ENCODE assay signal across 35 cellular contexts in the genomic region with DNA sequence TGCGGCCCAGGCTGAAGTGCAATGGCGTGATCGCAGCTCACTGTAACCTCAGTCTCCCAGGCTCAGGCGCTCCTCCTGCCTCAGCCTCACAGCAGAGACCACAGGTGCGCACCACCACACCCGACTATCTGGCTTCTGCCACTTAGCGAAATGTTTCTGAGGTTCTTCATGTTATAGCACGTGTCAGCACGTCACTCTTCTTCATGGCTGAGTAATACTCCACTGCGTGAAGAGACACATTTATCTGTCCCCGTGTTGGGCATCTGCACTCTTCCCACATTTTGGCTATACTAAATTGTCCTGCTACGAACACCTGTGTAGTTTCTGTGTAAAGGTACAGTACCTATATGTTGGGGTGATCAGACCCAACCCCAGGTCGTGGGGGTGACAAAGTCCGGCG. TPM values are rescaled to one million over a fixed set of nuclear protein-coding genes. Genes with fewer than 3 reads are reported as not detected.
"Had no signal": no experiment of that assay in that cellular context is flagged by ENCODE, and none has a peak within 500 bp of the region (broad histone marks: within the 10 kb centered on the region; RNA-seq: fewer than 3 reads in every experiment).

No MANE protein-coding gene starts in this region.

- H3K27ac Mint-ChIP-seq: activated CD4-positive, alpha-beta memory T cell treated with anti-CD3 and anti-CD28 coated beads, Interleukin-2, amount 10 ng/mL, durations not matched to agents 7 days and 5 days; activated CD8-positive, alpha-beta memory T cell treated with anti-CD3 and anti-CD28 coated beads, Interleukin-2, amount 10 ng/mL, durations not matched to agents 7 days and 5 days; activated naive CD8-positive, alpha-beta T cell; activated naive CD8-positive, alpha-beta T cell treated with anti-CD3 and anti-CD28 coated beads, Interleukin-2, amount 50 U/mL, for 24 hours; activated T-cell treated with anti-CD3 and anti-CD28 coated beads, Interleukin-2, amount 50 U/mL, for 72 hours; activated T-helper 2 cell treated with anti-CD3 and anti-CD28 coated beads, Interferon-gamma antibody, Interleukin-2, Interleukin-4, amounts not matched to agents 10 μg/mL and 5 μg/mL and 100 μg/mL, durations not matched to agents 14 hours and 24 hours and 36 hours had no signal

- H3K4me3 Mint-ChIP-seq: activated CD4-positive, alpha-beta memory T cell treated with anti-CD3 and anti-CD28 coated beads, Interleukin-2, amount 10 ng/mL, durations not matched to agents 7 days and 5 days; activated CD8-positive, alpha-beta memory T cell treated with anti-CD3 and anti-CD28 coated beads, Interleukin-2, amount 10 ng/mL, durations not matched to agents 7 days and 5 days; activated naive CD8-positive, alpha-beta T cell; activated naive CD8-positive, alpha-beta T cell treated with anti-CD3 and anti-CD28 coated beads, Interleukin-2, amount 50 U/mL, for 24 hours; activated T-cell treated with anti-CD3 and anti-CD28 coated beads, Interleukin-2, amount 50 U/mL, for 72 hours had no signal

- ATAC-seq: activated CD8-positive, alpha-beta memory T cell treated with anti-CD3 and anti-CD28 coated beads, Interleukin-2, amount 10 ng/mL, durations not matched to agents 7 days and 5 days; activated naive CD8-positive, alpha-beta T cell treated with anti-CD3 and anti-CD28 coated beads, Interleukin-2, amount 50 U/mL, for 24 hours; activated T-cell treated with anti-CD3 and anti-CD28 coated beads, Interleukin-2, amount 50 U/mL, for 72 hours; PC-3; Right ventricle myocardium inferior had no signal

- H3K27ac ChIP-seq: brain microvascular endothelial cell, KMS-11, VCaP had no signal

- H3K9me3 ChIP-seq: Peyer's patch had no signal

- H3K9ac ChIP-seq: KMS-11 had no signal

- H3K27me3 ChIP-seq: brain microvascular endothelial cell, Peyer's patch had no signal

- DNase-seq: activated CD4-positive, alpha-beta memory T cell treated with anti-CD3 and anti-CD28 coated beads, Interleukin-2, amount 10 ng/mL, durations not matched to agents 7 days and 5 days; activated CD4-positive, alpha-beta T cell treated with anti-CD3 and anti-CD28 coated beads for 1 hour; activated CD4-positive, alpha-beta T cell treated with anti-CD3 and anti-CD28 coated beads for 48 hours; activated CD4-positive, CD25-positive, alpha-beta regulatory T cell; activated CD8-positive, alpha-beta memory T cell treated with anti-CD3 and anti-CD28 coated beads for 24 hours; activated CD8-positive, alpha-beta memory T cell treated with anti-CD3 and anti-CD28 coated beads, Interleukin-2, amount 10 ng/mL, durations not matched to agents 7 days and 5 days; activated CD8-positive, alpha-beta memory T cell treated with anti-CD3 and anti-CD28 coated beads, Interleukin-2, amount 50 U/mL, for 48 hours; activated gamma-delta T cell; activated naive CD4-positive, alpha-beta T cell treated with Interleukin-2 at 50 U/mL for 16 hours; activated naive CD8-positive, alpha-beta T cell treated with anti-CD3 and anti-CD28 coated beads, Interleukin-2, amount 50 U/mL, for 24 hours; activated T-cell treated with anti-CD3 and anti-CD28 coated beads, Interleukin-2, amount 50 U/mL, for 72 hours; anterior cingulate cortex; brain microvascular endothelial cell; central memory CD4-positive, alpha-beta T cell; NCI-H1092 treated with DMSO at 0.1 percent for 48 hours; NCI-H187; NCI-H2029 treated with DMSO at 0.1 percent for 48 hours; NCI-H2107; NCI-H2171; NCI-H510A; NCI-H526; NCI-H748 treated with DMSO at 0.1 percent for 48 hours; NK-92 treated with Interleukin-12 subunit alpha and Interleukin-12 subunit beta, amount 100 ng/mL, for 24 hours; PC-3; Peyer's patch; SIG-M5; SW 1271; T-helper 1 cell; T-helper 2 cell; T-helper 9 cell had no signal

- H3K36me3 ChIP-seq: brain microvascular endothelial cell, Peyer's patch had no signal

- H3K36me3 Mint-ChIP-seq: activated naive CD8-positive, alpha-beta T cell had no signal

- H3K9me3 Mint-ChIP-seq: activated naive CD8-positive, alpha-beta T cell treated with anti-CD3 and anti-CD28 coated beads, Interleukin-2, amount 50 U/mL, for 24 hours had no signal

- H3K4me2 ChIP-seq: KMS-11 had no signal

- H3K27me3 Mint-ChIP-seq: activated naive CD8-positive, alpha-beta T cell had no signal

RNA-seq across cellular contexts. Expression of gene DPEP1, which starts 1.0 kb away (rescaled TPM):
- total RNA-seq: activated CD4-positive, alpha-beta memory T cell treated with anti-CD3 and anti-CD28 coated beads, Interleukin-2, amount 10 ng/mL, durations not matched to agents 7 days and 5 days; activated CD8-positive, alpha-beta memory T cell treated with anti-CD3 and anti-CD28 coated beads, Interleukin-2, amount 10 ng/mL, durations not matched to agents 7 days and 5 days; activated T-cell treated with anti-CD3 and anti-CD28 coated beads, Interleukin-2, amount 50 U/mL, for 72 hours; activated T-helper 2 cell treated with anti-CD3 and anti-CD28 coated beads, Interferon-gamma antibody, Interleukin-2, Interleukin-4, amounts not matched to agents 10 μg/mL and 5 μg/mL and 100 μg/mL, durations not matched to agents 14 hours and 24 hours and 36 hours; PC-3; Right ventricle myocardium inferior had no signal

RNA-seq across cellular contexts. Expression of gene CPNE7, which starts 36.9 kb away (rescaled TPM):
- total RNA-seq: Right ventricle myocardium inferior had no signal
